ENCODE assay signal across 8 cellular contexts in genomic region chr1:220528679-220529529, GRCh38. TPM values are rescaled to one million over a fixed set of nuclear protein-coding genes. Genes with fewer than 3 reads are reported as not detected.
DNase-seq lines count a peak whose midpoint lies in the region; TF ChIP-seq lines count a peak whose summit lies in the region.

No MANE protein-coding gene starts in this region.

- H3K79me2 ChIP-seq in ACC112 (ENCODE audit: control insufficient read depth, insufficient read depth, low read length, unreplicated experiment), result no peaks in the 10 kb centered on the region

- POLR2A ChIA-PET in MCF 10A (lab: Yijun Ruan, JAX), result interaction anchor here (0.7 to 1.4 kb wide), 3 partner anchors 12 to 313 kb away, joined by 3 to 6 read pairs (median 3); no protein-coding TSS in a partner anchor

- no peak for TF ChIP-seq CTCF in GM12875 (IDR thresholded peaks at IDR 0.05; ENCODE audit: borderline replicate concordance, insufficient read depth, low read depth, low read length)
- no peak for TF ChIP-seq CTCF in MCF 10A (IDR thresholded peaks at IDR 0.05; ENCODE audit: unreplicated experiment)

- H3K4me1 Mint-ChIP-seq in MCF 10A (ENCODE audit: insufficient read depth, unreplicated experiment), result peaks cover 21% of the 10 kb centered on the region

- intact Hi-C loops in MCF 10A (cut with micrococcal nuclease), result loop anchor here (1.0 to 10.0 kb wide), 6 partner anchors 102 to 314 kb away; no protein-coding TSS in a partner anchor

- peak overlapping the region; percentile 30 for H2AFZ ChIP-seq in ACC112 (ENCODE audit: low read length, unreplicated experiment)

- DNase-seq in MCF 10A (ENCODE audit: unreplicated experiment) (peak; percentile 31), NAMALWA (ENCODE audit: low spot score) (no peak), NCI-H187 treated with DMSO at 0.1 percent for 48 hours (lab: John Stamatoyannopoulos, UW) (no peak)

- peak overlapping the region; percentile 86 to 88 for H3K9ac ChIP-seq in stomach smooth muscle (ENCODE audit: low read length in 2 of 2)

- H3K36me3 Mint-ChIP-seq in MCF 10A (ENCODE audit: insufficient read depth, unreplicated experiment), result no peaks in the 10 kb centered on the region

- no peak for TF ChIP-seq EP300 in Ishikawa (IDR thresholded peaks at IDR 0.05; ENCODE audit: borderline replicate concordance)

- H3K27me3 ChIP-seq in ACC112 (ENCODE audit: insufficient read depth, low read length), result peaks cover 84% of the 10 kb centered on the region
- H3K27me3 ChIP-seq in layer of hippocampus (ENCODE audit: control insufficient read depth, insufficient read depth, low read length), result no peaks in the 10 kb centered on the region
- H3K27me3 ChIP-seq in stomach smooth muscle (ENCODE audit: control insufficient read depth in 1 of 2, insufficient read depth in 2 of 2, low read length in 2 of 2), result no peaks in the 10 kb centered on the region

- H3K4me3 Mint-ChIP-seq in MCF 10A (ENCODE audit: unreplicated experiment), result peak overlapping the region; percentile 76

- H3K27ac ChIP-seq in ACC112 (ENCODE audit: low read depth, low read length) (no peak overlapping the region), layer of hippocampus (ENCODE audit: low read depth, low read length) (peak overlapping the region; percentile 72), stomach smooth muscle (ENCODE audit: low read length) (no peak overlapping the region)

- CTCF ChIA-PET in MCF 10A (lab: Yijun Ruan, JAX), result interaction anchor here (0.6 to 2.5 kb wide), 5 partner anchors 9 to 233 kb away, joined by 3 to 9 read pairs (median 3); no protein-coding TSS in a partner anchor

- peaks cover 4% of the 10 kb centered on the region for H3K4me1 ChIP-seq in ACC112 (ENCODE audit: control insufficient read depth, insufficient read depth, low read length, unreplicated experiment)
- no peaks in the 10 kb centered on the region for H3K4me1 ChIP-seq in stomach smooth muscle (ENCODE audit: control insufficient read depth, insufficient read depth, low read length)

- no peak for TF ChIP-seq RAD21 in Ishikawa (IDR thresholded peaks at IDR 0.05; ENCODE audit: low read depth)

- BruUV-seq in MCF 10A (replicated peaks; lab: Mats Ljungman, UMichigan), result no TSS peak

- no peaks in the 10 kb centered on the region for H3K9me3 ChIP-seq in stomach smooth muscle (ENCODE audit: control insufficient read depth in 2 of 2, low read length in 2 of 2)

- H3K4me3 ChIP-seq in ACC112 (ENCODE audit: low read depth, low read length), result peak overlapping the region; percentile 70
- peak overlapping the region; percentile 44 for H3K4me3 ChIP-seq in GM12875 (ENCODE audit: low read depth, low read length)
- H3K4me3 ChIP-seq in stomach smooth muscle (ENCODE audit: low read length in 2 of 2), result peak overlapping the region; percentile 84 to 96

- H3K9me3 Mint-ChIP-seq in MCF 10A (ENCODE audit: unreplicated experiment), result peaks cover 9% of the 10 kb centered on the region

- peak overlapping the region; percentile 66 for H3K27ac Mint-ChIP-seq in MCF 10A (ENCODE audit: low read depth, unreplicated experiment)

- no peaks in the 10 kb centered on the region for H3K36me3 ChIP-seq in ACC112 (ENCODE audit: insufficient read depth, low read length)
- H3K36me3 ChIP-seq in stomach smooth muscle (ENCODE audit: control insufficient read depth in 2 of 2, insufficient read depth in 2 of 2, low read length in 2 of 2), result no peaks in the 10 kb centered on the region

- no peaks in the 10 kb centered on the region for H3K27me3 Mint-ChIP-seq in MCF 10A (ENCODE audit: insufficient read depth, unreplicated experiment)

TF ChIP-seq in Ishikawa, 13 proteins besides CTCF, POLR2A, EP300 and RAD21:
- TF ChIP-seq YY1 (IDR thresholded peaks at IDR 0.05; ENCODE audit: low read depth) (peak; percentile 37; the same call in 1 of the 2 replicates), ZBTB7A (IDR thresholded peaks at IDR 0.05; ENCODE audit: low read depth) (no peak), TCF12 (IDR thresholded peaks at IDR 0.05; ENCODE audit: low read depth) (no peak), USF1 (IDR thresholded peaks at IDR 0.05) (no peak), NFIC (IDR thresholded peaks at IDR 0.05) (no peak), EGR1 (IDR thresholded peaks at IDR 0.05) (no peak), FOXM1 (IDR thresholded peaks at IDR 0.05; ENCODE audit: borderline replicate concordance, low read depth) (no peak)
TF ChIP-seq in Ishikawa: peak in this region for 1.

RNA-seq across cellular contexts. Expression of gene MARK1, which starts 1.0 kb away (rescaled TPM):
- 7.5 and 12.9 TPM in 2 replicates for total RNA-seq in MCF 10A (2022)
